In the genomic region with DNA sequence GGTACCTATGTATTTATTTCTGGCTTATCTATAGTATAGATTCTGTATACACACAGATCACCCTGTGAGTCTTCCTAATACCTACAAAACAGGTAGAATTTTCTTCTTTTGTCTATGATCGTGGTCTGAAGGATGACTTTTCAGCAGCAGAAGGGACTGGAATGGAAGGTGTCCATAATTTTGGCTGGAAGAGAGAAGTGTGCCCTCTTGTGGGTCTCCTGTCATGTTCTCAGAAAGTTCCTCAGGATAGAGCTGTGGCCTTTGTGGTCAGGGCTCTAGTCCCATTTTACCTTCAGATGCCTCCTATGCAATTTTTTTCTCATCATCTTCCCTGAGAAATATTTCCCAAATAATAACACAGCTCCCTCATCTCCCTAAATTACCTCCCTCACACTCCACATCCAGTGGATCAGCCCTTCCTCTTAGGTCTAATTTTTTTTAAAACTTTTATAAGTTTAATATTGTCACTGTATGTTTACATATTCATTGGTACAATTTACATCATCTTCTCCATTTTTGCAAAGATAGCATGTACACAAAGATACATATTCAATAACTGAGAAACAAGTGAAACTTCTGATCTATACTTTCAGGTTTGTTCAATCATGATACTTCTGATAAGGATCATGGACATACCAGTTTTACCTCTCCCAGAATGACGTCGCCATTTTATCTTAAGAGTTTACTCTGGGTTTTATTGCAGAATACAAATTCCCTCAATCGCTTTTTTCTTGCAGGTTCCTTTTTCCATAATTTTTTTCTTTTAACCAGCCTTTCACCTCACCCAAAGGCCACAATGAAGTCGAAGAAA, we compare ENCODE assay signal across 1 cellular context.
TF ChIP-seq lines count a peak whose summit lies in the region.

No MANE protein-coding gene starts in this region.

TF ChIP-seq in HEK293, 187 proteins besides CTCF, POLR2A, EP300 and RAD21 (continued from another document):
- TF ChIP-seq, protein P1, sequence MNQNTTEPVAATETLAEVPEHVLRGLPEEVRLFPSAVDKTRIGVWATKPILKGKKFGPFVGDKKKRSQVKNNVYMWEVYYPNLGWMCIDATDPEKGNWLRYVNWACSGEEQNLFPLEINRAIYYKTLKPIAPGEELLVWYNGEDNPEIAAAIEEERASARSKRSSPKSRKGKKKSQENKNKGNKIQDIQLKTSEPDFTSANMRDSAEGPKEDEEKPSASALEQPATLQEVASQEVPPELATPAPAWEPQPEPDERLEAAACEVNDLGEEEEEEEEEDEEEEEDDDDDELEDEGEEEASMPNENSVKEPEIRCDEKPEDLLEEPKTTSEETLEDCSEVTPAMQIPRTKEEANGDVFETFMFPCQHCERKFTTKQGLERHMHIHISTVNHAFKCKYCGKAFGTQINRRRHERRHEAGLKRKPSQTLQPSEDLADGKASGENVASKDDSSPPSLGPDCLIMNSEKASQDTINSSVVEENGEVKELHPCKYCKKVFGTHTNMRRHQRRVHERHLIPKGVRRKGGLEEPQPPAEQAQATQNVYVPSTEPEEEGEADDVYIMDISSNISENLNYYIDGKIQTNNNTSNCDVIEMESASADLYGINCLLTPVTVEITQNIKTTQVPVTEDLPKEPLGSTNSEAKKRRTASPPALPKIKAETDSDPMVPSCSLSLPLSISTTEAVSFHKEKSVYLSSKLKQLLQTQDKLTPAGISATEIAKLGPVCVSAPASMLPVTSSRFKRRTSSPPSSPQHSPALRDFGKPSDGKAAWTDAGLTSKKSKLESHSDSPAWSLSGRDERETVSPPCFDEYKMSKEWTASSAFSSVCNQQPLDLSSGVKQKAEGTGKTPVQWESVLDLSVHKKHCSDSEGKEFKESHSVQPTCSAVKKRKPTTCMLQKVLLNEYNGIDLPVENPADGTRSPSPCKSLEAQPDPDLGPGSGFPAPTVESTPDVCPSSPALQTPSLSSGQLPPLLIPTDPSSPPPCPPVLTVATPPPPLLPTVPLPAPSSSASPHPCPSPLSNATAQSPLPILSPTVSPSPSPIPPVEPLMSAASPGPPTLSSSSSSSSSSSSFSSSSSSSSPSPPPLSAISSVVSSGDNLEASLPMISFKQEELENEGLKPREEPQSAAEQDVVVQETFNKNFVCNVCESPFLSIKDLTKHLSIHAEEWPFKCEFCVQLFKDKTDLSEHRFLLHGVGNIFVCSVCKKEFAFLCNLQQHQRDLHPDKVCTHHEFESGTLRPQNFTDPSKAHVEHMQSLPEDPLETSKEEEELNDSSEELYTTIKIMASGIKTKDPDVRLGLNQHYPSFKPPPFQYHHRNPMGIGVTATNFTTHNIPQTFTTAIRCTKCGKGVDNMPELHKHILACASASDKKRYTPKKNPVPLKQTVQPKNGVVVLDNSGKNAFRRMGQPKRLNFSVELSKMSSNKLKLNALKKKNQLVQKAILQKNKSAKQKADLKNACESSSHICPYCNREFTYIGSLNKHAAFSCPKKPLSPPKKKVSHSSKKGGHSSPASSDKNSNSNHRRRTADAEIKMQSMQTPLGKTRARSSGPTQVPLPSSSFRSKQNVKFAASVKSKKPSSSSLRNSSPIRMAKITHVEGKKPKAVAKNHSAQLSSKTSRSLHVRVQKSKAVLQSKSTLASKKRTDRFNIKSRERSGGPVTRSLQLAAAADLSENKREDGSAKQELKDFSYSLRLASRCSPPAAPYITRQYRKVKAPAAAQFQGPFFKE (tag by site-specific recombination; IDR thresholded peaks at IDR 0.05; ENCODE audit: borderline replicate concordance): no peak
- TF ChIP-seq ZNF654 (tag by site-specific recombination; IDR thresholded peaks at IDR 0.05; ENCODE audit: low read depth) (peak; percentile 67), FEZF1 (tag by site-specific recombination; IDR thresholded peaks at IDR 0.05) (no peak), ZNF529 (tag by site-specific recombination; IDR thresholded peaks at IDR 0.05; ENCODE audit: insufficient replicate concordance) (no peak), ZNF561 (tag by site-specific recombination; IDR thresholded peaks at IDR 0.05; ENCODE audit: borderline replicate concordance) (no peak), ZNF19 (tag by site-specific recombination; IDR thresholded peaks at IDR 0.05; ENCODE audit: low read depth) (no peak), RBAK (tag by site-specific recombination; IDR thresholded peaks at IDR 0.05) (no peak), ZNF549 (tag by site-specific recombination; IDR thresholded peaks at IDR 0.05) (no peak), ZNF16 (tag by site-specific recombination; IDR thresholded peaks at IDR 0.05; ENCODE audit: low read depth) (no peak), IKZF3 (tag by site-specific recombination; IDR thresholded peaks at IDR 0.05) (0 out of 2 replicates have a peak, but pooled peaks have one; percentile 34), WT1 (tag by site-specific recombination; IDR thresholded peaks at IDR 0.05) (no peak), ZNF211 (tag by site-specific recombination; IDR thresholded peaks at IDR 0.05; ENCODE audit: low read depth) (no peak), ZNF10 (tag by site-specific recombination; IDR thresholded peaks at IDR 0.05) (0 out of 2 replicates have a peak, but pooled peaks have one; percentile 8), KLF9 (tag by site-specific recombination; IDR thresholded peaks at IDR 0.05; ENCODE audit: low read depth) (no peak), GFI1B (tag by site-specific recombination; IDR thresholded peaks at IDR 0.05) (no peak), ZNF2 (tag by site-specific recombination; IDR thresholded peaks at IDR 0.05) (no peak), ZNF791 (tag by site-specific recombination; IDR thresholded peaks at IDR 0.05) (no peak), ZBTB7A (tag by site-specific recombination; IDR thresholded peaks at IDR 0.05; ENCODE audit: low read depth) (no peak), MEIS1 (CRISPR knock-in tag; IDR thresholded peaks at IDR 0.05; ENCODE audit: borderline replicate concordance) (no peak), ZNF394 (tag by site-specific recombination; IDR thresholded peaks at IDR 0.05; ENCODE audit: borderline replicate concordance) (no peak), ZNF501 (tag by site-specific recombination; IDR thresholded peaks at IDR 0.05) (no peak), ZNF404 (tag by site-specific recombination; IDR thresholded peaks at IDR 0.05) (no peak)
- TF ChIP-seq, protein P2, sequence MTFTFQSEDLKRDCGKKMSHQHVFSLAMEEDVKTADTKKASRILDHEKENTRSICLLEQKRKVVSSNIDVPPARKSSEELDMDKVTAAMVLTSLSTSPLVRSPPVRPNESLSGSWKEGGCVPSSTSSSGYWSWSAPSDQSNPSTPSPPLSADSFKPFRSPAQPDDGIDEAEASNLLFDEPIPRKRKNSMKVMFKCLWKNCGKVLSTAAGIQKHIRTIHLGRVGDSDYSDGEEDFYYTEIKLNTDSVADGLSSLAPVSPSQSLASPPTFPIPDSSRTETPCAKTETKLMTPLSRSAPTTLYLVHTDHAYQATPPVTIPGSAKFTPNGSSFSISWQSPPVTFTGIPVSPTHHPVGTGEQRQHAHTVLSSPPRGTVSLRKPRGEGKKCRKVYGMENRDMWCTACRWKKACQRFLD (tag by site-specific recombination; IDR thresholded peaks at IDR 0.05): no peak
- TF ChIP-seq, protein P3, sequence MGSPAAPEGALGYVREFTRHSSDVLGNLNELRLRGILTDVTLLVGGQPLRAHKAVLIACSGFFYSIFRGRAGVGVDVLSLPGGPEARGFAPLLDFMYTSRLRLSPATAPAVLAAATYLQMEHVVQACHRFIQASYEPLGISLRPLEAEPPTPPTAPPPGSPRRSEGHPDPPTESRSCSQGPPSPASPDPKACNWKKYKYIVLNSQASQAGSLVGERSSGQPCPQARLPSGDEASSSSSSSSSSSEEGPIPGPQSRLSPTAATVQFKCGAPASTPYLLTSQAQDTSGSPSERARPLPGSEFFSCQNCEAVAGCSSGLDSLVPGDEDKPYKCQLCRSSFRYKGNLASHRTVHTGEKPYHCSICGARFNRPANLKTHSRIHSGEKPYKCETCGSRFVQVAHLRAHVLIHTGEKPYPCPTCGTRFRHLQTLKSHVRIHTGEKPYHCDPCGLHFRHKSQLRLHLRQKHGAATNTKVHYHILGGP (tag by site-specific recombination; IDR thresholded peaks at IDR 0.05): no peak
- TF ChIP-seq, protein P4, sequence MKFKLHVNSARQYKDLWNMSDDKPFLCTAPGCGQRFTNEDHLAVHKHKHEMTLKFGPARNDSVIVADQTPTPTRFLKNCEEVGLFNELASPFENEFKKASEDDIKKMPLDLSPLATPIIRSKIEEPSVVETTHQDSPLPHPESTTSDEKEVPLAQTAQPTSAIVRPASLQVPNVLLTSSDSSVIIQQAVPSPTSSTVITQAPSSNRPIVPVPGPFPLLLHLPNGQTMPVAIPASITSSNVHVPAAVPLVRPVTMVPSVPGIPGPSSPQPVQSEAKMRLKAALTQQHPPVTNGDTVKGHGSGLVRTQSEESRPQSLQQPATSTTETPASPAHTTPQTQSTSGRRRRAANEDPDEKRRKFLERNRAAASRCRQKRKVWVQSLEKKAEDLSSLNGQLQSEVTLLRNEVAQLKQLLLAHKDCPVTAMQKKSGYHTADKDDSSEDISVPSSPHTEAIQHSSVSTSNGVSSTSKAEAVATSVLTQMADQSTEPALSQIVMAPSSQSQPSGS (tag by site-specific recombination; IDR thresholded peaks at IDR 0.05; ENCODE audit: low read depth): peak; percentile 83
